In genomic region chr19:46413262-46414031, GRCh38 we compare ENCODE assay signal across 2 cellular contexts.
TF ChIP-seq lines count a peak whose summit lies in the region.

Gene CCDC8 (minus strand): TSS chr19:46413564. CDS start chr19:46412810, 754 bp downstream.

TF ChIP-seq in HEK293, 187 proteins besides CTCF, POLR2A, EP300 and RAD21 (continued from another document and continues in another):
- TF ChIP-seq ZBTB6 (tag by site-specific recombination; IDR thresholded peaks at IDR 0.05) (peak; percentile 6; the same call in 1 of the 2 replicates), WT1 (tag by site-specific recombination; IDR thresholded peaks at IDR 0.05) (peak; percentile 86), ZNF843 (tag by site-specific recombination; IDR thresholded peaks at IDR 0.05) (peak; percentile 60; the same call in 1 of the 2 replicates), ZNF518A (tag by site-specific recombination; conservative IDR thresholded peaks at IDR 0.05; ENCODE audit: low read depth) (peak; percentile 27), ZNF704 (tag by site-specific recombination; IDR thresholded peaks at IDR 0.05) (no peak), ZNF48 (tag by site-specific recombination; IDR thresholded peaks at IDR 0.05) (no peak), PRDM6 (tag by site-specific recombination; IDR thresholded peaks at IDR 0.05) (no peak), PRDM10 (tag by site-specific recombination; IDR thresholded peaks at IDR 0.05) (peak; percentile 68), KLF7 (tag by site-specific recombination; IDR thresholded peaks at IDR 0.05; ENCODE audit: borderline replicate concordance) (peak; percentile 94; the same call in 1 of the 2 replicates), ZNF623 (tag by site-specific recombination; IDR thresholded peaks at IDR 0.05) (no peak)

TF ChIP-seq in K562, 482 proteins besides CTCF, POLR2A, EP300 and RAD21 (continued from another document and continues in another):
- TF ChIP-seq MNT (conservative IDR thresholded peaks at IDR 0.05) (peak; percentile 59 to 80; a peak in 3 of 4 replicates), ETS1 (conservative IDR thresholded peaks at IDR 0.05; ENCODE audit: control insufficient read depth, low read depth, low read length) (no peak; the same call in 1 of the 2 replicates), CBX5 (IDR thresholded peaks at IDR 0.05; ENCODE audit: borderline replicate concordance, low read depth) (no peak), FIP1L1 (IDR thresholded peaks at IDR 0.05; ENCODE audit: low read depth, low read length, poor library complexity, severe bottlenecking) (peak; percentile 52), TEAD1 (CRISPR knock-in tag; IDR thresholded peaks at IDR 0.05) (peak in 1 of 2 experiments; percentile 67; a peak in 1 of 4 replicates), TARDBP (IDR thresholded peaks at IDR 0.05) (peak; percentile 60; the same call in 1 of the 2 replicates), ZNF121 (CRISPR knock-in tag; conservative IDR thresholded peaks at IDR 0.05) (no peak), RCOR1 (IDR thresholded peaks at IDR 0.05; ENCODE audit: borderline replicate concordance in 1 of 2, low read depth in 2 of 2, low read length in 2 of 2) (peak in 1 of 2 experiments; percentile 37; a peak in 2 of 4 replicates), SMAD4 (CRISPR knock-in tag; conservative IDR thresholded peaks at IDR 0.05) (no peak; the same call in 1 of the 2 replicates), ZNF263 (CRISPR knock-in tag; IDR thresholded peaks at IDR 0.05; ENCODE audit: borderline replicate concordance) (no peak), HINFP (tag; conservative IDR thresholded peaks at IDR 0.05; ENCODE audit: low read depth) (peak; percentile 46; the same call in 1 of the 2 replicates), SIN3B (IDR thresholded peaks at IDR 0.05; ENCODE audit: low read depth) (peak; percentile 30; the same call in 1 of the 2 replicates), GABPB1 (CRISPR knock-in tag; IDR thresholded peaks at IDR 0.05) (peak; percentile 81; the same call in 1 of the 2 replicates), HDAC1 (IDR thresholded peaks at IDR 0.05) (peak in 1 of 2 experiments; percentile 52; a peak in 2 of 4 replicates), MTA1 (IDR thresholded peaks at IDR 0.05; ENCODE audit: borderline replicate concordance) (no peak), KLF16 (IDR thresholded peaks at IDR 0.05) (no peak), ZNF197 (CRISPR knock-in tag; IDR thresholded peaks at IDR 0.05; ENCODE audit: low read depth) (0 out of 2 replicates have a peak, but pooled peaks have one; percentile 28), ZNF175 (CRISPR knock-in tag; IDR thresholded peaks at IDR 0.05; ENCODE audit: low read depth) (no peak), CLOCK (CRISPR knock-in tag; IDR thresholded peaks at IDR 0.05; ENCODE audit: borderline replicate concordance) (no peak), HCFC1 (IDR thresholded peaks at IDR 0.05; ENCODE audit: low read depth, low read length) (peak; percentile 52), CREB3L1 (IDR thresholded peaks at IDR 0.05; ENCODE audit: borderline replicate concordance, low read depth) (peak; percentile 97), OTX1 (CRISPR knock-in tag; IDR thresholded peaks at IDR 0.05) (0 out of 2 replicates have a peak, but pooled peaks have one; percentile 38), TRIM24 (IDR thresholded peaks at IDR 0.05) (0 out of 4 replicates have a peak, but pooled peaks of 1 of the 2 experiments have one; percentile 36), SRSF3 (IDR thresholded peaks at IDR 0.05; ENCODE audit: insufficient read depth, low read length) (no peak), KAT8 (IDR thresholded peaks at IDR 0.05; ENCODE audit: low read depth) (no peak), ZNF324 (CRISPR knock-in tag; IDR thresholded peaks at IDR 0.05) (no peak), POLR2AphosphoS2 (IDR thresholded peaks at IDR 0.05; ENCODE audit: low read length) (0 out of 2 replicates have a peak, but pooled peaks have one; percentile 22), TAF9B (IDR thresholded peaks at IDR 0.05; ENCODE audit: partially characterized antibody) (peak; percentile 95), MGA (IDR thresholded peaks at IDR 0.05) (peak; percentile 59), E2F6 (IDR thresholded peaks at IDR 0.05; ENCODE audit: borderline replicate concordance in 1 of 2, extremely low read depth in 1 of 2, insufficient read depth in 1 of 2, insufficient read length in 1 of 2, low read depth in 1 of 2, low read length in 1 of 2, poor library complexity in 1 of 2, severe bottlenecking in 1 of 2) (peak; percentile 74 to 92), MBD2 (IDR thresholded peaks at IDR 0.05; ENCODE audit: borderline replicate concordance, low read depth) (peak; percentile 81), DIDO1 (tag; IDR thresholded peaks at IDR 0.05; ENCODE audit: low read depth) (no peak)
